ENCODE assay signal across 1 cellular context in genomic region chr17:80361495-80362220, GRCh38.
TF ChIP-seq lines count a peak whose summit lies in the region.

No MANE protein-coding gene starts in this region.

TF ChIP-seq in K562, 482 proteins besides CTCF, POLR2A, EP300 and RAD21 (continued from another document):
- TF ChIP-seq THRB (CRISPR knock-in tag; conservative IDR thresholded peaks at IDR 0.05) = no peak
- TF ChIP-seq TRIM28 (IDR thresholded peaks at IDR 0.05) = 0 out of 2 replicates have a peak, but pooled peaks have one; percentile 44
- no peak for TF ChIP-seq SFPQ (IDR thresholded peaks at IDR 0.05; ENCODE audit: low read depth, low read length)
- TF ChIP-seq ELK3 (CRISPR knock-in tag; IDR thresholded peaks at IDR 0.05) = no peak
- 0 out of 2 replicates have a peak, but pooled peaks have one; percentile 30 for TF ChIP-seq CBX5 (IDR thresholded peaks at IDR 0.05; ENCODE audit: borderline replicate concordance, low read depth)
- TF ChIP-seq ARID3A (IDR thresholded peaks at IDR 0.05; ENCODE audit: borderline replicate concordance, low read depth, low read length) = no peak
- no peak for TF ChIP-seq ZHX1 (conservative IDR thresholded peaks at IDR 0.05; ENCODE audit: low read length)
- TF ChIP-seq CTCFL (IDR thresholded peaks at IDR 0.05; ENCODE audit: borderline replicate concordance, insufficient read depth, low read depth, low read length, poor library complexity, severe bottlenecking) = peak; percentile 6
- no peak for TF ChIP-seq TCF7 (IDR thresholded peaks at IDR 0.05; ENCODE audit: borderline replicate concordance)
- TF ChIP-seq EHMT2 (IDR thresholded peaks at IDR 0.05) = 0 out of 2 replicates have a peak, but pooled peaks have one; percentile 22
- no peak for TF ChIP-seq NCOA2 (IDR thresholded peaks at IDR 0.05; ENCODE audit: partially characterized antibody in 2 of 2)
- no peak for TF ChIP-seq BCL6 (CRISPR knock-in tag; IDR thresholded peaks at IDR 0.05)
- no peak for TF ChIP-seq RBBP5 (IDR thresholded peaks at IDR 0.05; ENCODE audit: borderline replicate concordance, insufficient read depth, low read length, poor library complexity, severe bottlenecking)
TF ChIP-seq in K562: peak in this region for 7.
